Comparison of ENCODE assay signal across 12 cellular contexts in the genomic region with DNA sequence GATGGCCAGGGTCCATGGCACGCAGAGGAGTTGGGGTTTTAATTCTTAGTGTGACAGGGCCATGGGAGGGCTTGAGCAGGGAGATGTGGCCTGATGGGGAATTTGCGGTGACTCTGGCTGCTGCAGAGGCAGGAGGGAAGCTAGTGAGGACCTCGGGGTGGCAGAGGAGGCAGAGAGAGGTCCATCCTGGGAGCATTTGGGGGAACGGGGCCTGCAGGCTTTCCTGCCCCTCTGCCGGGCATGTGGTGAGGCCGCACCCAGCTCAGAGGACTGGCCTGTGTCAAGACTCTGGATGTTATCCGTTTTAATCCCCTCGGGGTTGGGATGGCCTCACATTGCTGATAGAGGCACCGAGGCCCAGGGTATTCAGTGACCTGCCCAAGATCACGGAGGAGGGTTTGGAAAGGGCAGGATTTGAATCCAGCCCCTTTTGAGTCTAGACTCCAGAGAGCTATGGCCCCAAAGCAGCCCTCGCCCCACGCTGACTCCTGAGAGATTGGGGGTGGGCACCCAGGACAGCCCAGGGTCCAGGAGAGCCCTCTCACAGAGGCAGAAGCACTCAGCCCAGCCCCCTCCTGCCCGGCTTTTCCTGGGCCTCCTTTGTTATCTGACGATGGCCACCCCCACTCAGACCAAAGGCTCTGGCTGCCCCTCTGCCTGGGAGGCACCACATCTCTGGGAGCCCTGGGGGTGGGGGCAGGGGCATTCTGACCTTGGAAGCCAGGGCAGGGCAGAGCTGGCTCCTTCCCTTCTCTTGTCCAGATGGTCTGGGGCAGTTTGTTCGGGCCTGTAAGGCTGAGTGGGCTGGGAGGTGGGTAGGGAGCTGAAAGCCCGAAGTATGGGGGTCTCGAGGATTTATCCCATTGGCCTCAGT. TPM values are rescaled to one million over a fixed set of nuclear protein-coding genes. Genes with fewer than 3 reads are reported as not detected.
DNase-seq lines count a peak whose midpoint lies in the region; ATAC-seq, FAIRE-seq and TF ChIP-seq lines count a peak whose summit lies in the region.
"Had no signal": no experiment of that assay in that cellular context is flagged by ENCODE, and none has a peak within 500 bp of the region (broad histone marks: within the 10 kb centered on the region; RNA-seq: fewer than 3 reads in every experiment).

No MANE protein-coding gene starts in this region.

- no peak for FAIRE-seq in RCC 7860 (lab: Jason Lieb, UNC)
- FAIRE-seq: pancreas had no signal

- H3K36me3 Mint-ChIP-seq in activated CD8-positive, alpha-beta T cell treated with anti-CD3 and anti-CD28 coated beads, Interleukin-2, amount 10 ng/mL, durations not matched to agents 7 days and 5 days (ENCODE audit: low read depth): peaks cover under 1% of the 10 kb centered on the region
- H3K36me3 Mint-ChIP-seq in activated CD8-positive, alpha-beta T cell treated with anti-CD3 and anti-CD28 coated beads for 36 hours (ENCODE audit: low read depth): no peaks in the 10 kb centered on the region
- H3K36me3 Mint-ChIP-seq in activated T-cell treated with anti-CD3 and anti-CD28 coated beads, Interleukin-2, amount 50 U/mL, for 4 hours (ENCODE audit: insufficient read depth): no peaks in the 10 kb centered on the region

- TF ChIP-seq POLR2A in tibial nerve (IDR thresholded peaks at IDR 0.05): no peak

- intact Hi-C loops in activated CD8-positive, alpha-beta T cell treated with anti-CD3 and anti-CD28 coated beads for 36 hours (cut with micrococcal nuclease): no loop called here

- H3K4me3 ChIP-seq in mesodermal cell (ENCODE audit: extremely low read depth, insufficient read depth, low read length, poor library complexity, severe bottlenecking) (no peak overlapping the region), tibial nerve (no peak overlapping the region)
- H3K4me3 ChIP-seq: colonic mucosa, pancreas had no signal

- peak overlapping the region; percentile 86 for H3K27ac Mint-ChIP-seq in activated CD8-positive, alpha-beta T cell treated with anti-CD3 and anti-CD28 coated beads, Interleukin-2, amount 10 ng/mL, durations not matched to agents 7 days and 5 days
- no peak overlapping the region for H3K27ac Mint-ChIP-seq in activated CD8-positive, alpha-beta T cell treated with anti-CD3 and anti-CD28 coated beads for 36 hours

- no peak for TF ChIP-seq EP300 in tibial nerve (IDR thresholded peaks at IDR 0.05)

- POLR2A ChIA-PET in activated CD8-positive, alpha-beta T cell treated with anti-CD3 and anti-CD28 coated beads, Interleukin-2, amount 10 ng/mL, durations not matched to agents 7 days and 5 days (lab: Charles Lee): interaction anchor here (0.6 to 0.7 kb wide), 2 partner anchors 49 to 79 kb away, joined by 3 read pairs; a partner anchor contains a TSS
- POLR2A ChIA-PET in activated CD8-positive, alpha-beta T cell treated with anti-CD3 and anti-CD28 coated beads for 36 hours (lab: Charles Lee): interaction anchor here (1.4 to 1.6 kb wide), 2 partner anchors 9 to 46 kb away, joined by 4 read pairs; no protein-coding TSS in a partner anchor

- no peaks in the 10 kb centered on the region for H3K27me3 ChIP-seq in tibial nerve
- H3K27me3 ChIP-seq: colonic mucosa, pancreas had no signal

- no peak overlapping the region for H3K4me3 Mint-ChIP-seq in activated CD8-positive, alpha-beta T cell treated with anti-CD3 and anti-CD28 coated beads, Interleukin-2, amount 10 ng/mL, durations not matched to agents 7 days and 5 days
- no peak overlapping the region for H3K4me3 Mint-ChIP-seq in activated CD8-positive, alpha-beta T cell treated with anti-CD3 and anti-CD28 coated beads for 36 hours
- H3K4me3 Mint-ChIP-seq in activated T-cell treated with anti-CD3 and anti-CD28 coated beads, Interleukin-2, amount 50 U/mL, for 4 hours: no peak overlapping the region

- H3K4me1 ChIP-seq in mesodermal cell (ENCODE audit: control insufficient read depth, insufficient read depth, low read length, poor library complexity, severe bottlenecking): peaks cover 72% of the 10 kb centered on the region
- peaks cover 0 to 100% (median 82%) of the 10 kb centered on the region in 4 donors for H3K4me1 ChIP-seq in tibial nerve

- DNase-seq in activated CD8-positive, alpha-beta T cell treated with anti-CD3 and anti-CD28 coated beads, Interleukin-2, amount 10 ng/mL, durations not matched to agents 7 days and 5 days: no peak
- DNase-seq in activated CD8-positive, alpha-beta T cell treated with anti-CD3 and anti-CD28 coated beads for 36 hours: no peak
- DNase-seq in tibial nerve (ENCODE audit: low spot score in 2 of 2) (no peak), RCC 7860 (ENCODE audit: low spot score) (no peak)
- DNase-seq in activated T-cell treated with anti-CD3 and anti-CD28 coated beads, Interleukin-2, amount 50 U/mL, for 4 hours: no peak
- DNase-seq in activated T-cell treated with anti-CD3 and anti-CD28 coated beads, Interleukin-2, amount 50 U/mL, for 48 hours: no peak
- DNase-seq: colonic mucosa, GDM1, hippocampal formation had no signal

- TF ChIP-seq CTCF in activated CD8-positive, alpha-beta T cell treated with anti-CD3 and anti-CD28 coated beads for 36 hours (IDR thresholded peaks at IDR 0.05): no peak
- TF ChIP-seq CTCF in tibial nerve (IDR thresholded peaks at IDR 0.05): no peak

- 61 to 64% methylated on average over 11 to 13 of the region's 17 CpGs for WGBS in mesodermal cell (ENCODE audit: insufficient coverage in 2 of 2), 2 experiments
- 43 to 46% methylated on average over 17 of the region's 17 CpGs for WGBS in tibial nerve, 2 donors

- H3K9me3 Mint-ChIP-seq in activated CD8-positive, alpha-beta T cell treated with anti-CD3 and anti-CD28 coated beads, Interleukin-2, amount 10 ng/mL, durations not matched to agents 7 days and 5 days (ENCODE audit: insufficient read depth): no peaks in the 10 kb centered on the region
- H3K9me3 Mint-ChIP-seq in activated CD8-positive, alpha-beta T cell treated with anti-CD3 and anti-CD28 coated beads for 36 hours: no peaks in the 10 kb centered on the region
- no peaks in the 10 kb centered on the region for H3K9me3 Mint-ChIP-seq in activated T-cell treated with anti-CD3 and anti-CD28 coated beads, Interleukin-2, amount 50 U/mL, for 4 hours

- H3K9me3 ChIP-seq in mesodermal cell (ENCODE audit: control insufficient read depth, low read length) (no peaks in the 10 kb centered on the region), tibial nerve (no peaks in the 10 kb centered on the region)
- H3K9me3 ChIP-seq: colonic mucosa, pancreas had no signal

- no peaks in the 10 kb centered on the region for H3K27me3 Mint-ChIP-seq in activated CD8-positive, alpha-beta T cell treated with anti-CD3 and anti-CD28 coated beads, Interleukin-2, amount 10 ng/mL, durations not matched to agents 7 days and 5 days (ENCODE audit: low read depth)
- H3K27me3 Mint-ChIP-seq in activated CD8-positive, alpha-beta T cell treated with anti-CD3 and anti-CD28 coated beads for 36 hours: no peaks in the 10 kb centered on the region
- H3K27me3 Mint-ChIP-seq in activated T-cell treated with anti-CD3 and anti-CD28 coated beads, Interleukin-2, amount 50 U/mL, for 4 hours (ENCODE audit: low read depth): peaks cover 4% of the 10 kb centered on the region

- no peak for ATAC-seq in activated CD8-positive, alpha-beta T cell treated with anti-CD3 and anti-CD28 coated beads, Interleukin-2, amount 10 ng/mL, durations not matched to agents 7 days and 5 days
- no peak for ATAC-seq in activated CD8-positive, alpha-beta T cell treated with anti-CD3 and anti-CD28 coated beads for 36 hours
- no peak for ATAC-seq in activated T-cell treated with anti-CD3 and anti-CD28 coated beads, Interleukin-2, amount 50 U/mL, for 4 hours

- H3K27ac ChIP-seq in angular gyrus (ENCODE audit: low read depth, low read length): peak overlapping the region; percentile 100
- peak overlapping the region; percentile 78 for H3K27ac ChIP-seq in mesodermal cell (ENCODE audit: low read depth, low read length, severe bottlenecking)
- peak overlapping the region; percentile 76 to 95 (median 88) for H3K27ac ChIP-seq in tibial nerve

- peaks cover 35% of the 10 kb centered on the region for H3K4me1 Mint-ChIP-seq in activated CD8-positive, alpha-beta T cell treated with anti-CD3 and anti-CD28 coated beads, Interleukin-2, amount 10 ng/mL, durations not matched to agents 7 days and 5 days (ENCODE audit: low read depth)
- peaks cover 13% of the 10 kb centered on the region for H3K4me1 Mint-ChIP-seq in activated CD8-positive, alpha-beta T cell treated with anti-CD3 and anti-CD28 coated beads for 36 hours (ENCODE audit: low read depth)
- peaks cover 19% of the 10 kb centered on the region for H3K4me1 Mint-ChIP-seq in activated T-cell treated with anti-CD3 and anti-CD28 coated beads, Interleukin-2, amount 50 U/mL, for 4 hours (ENCODE audit: low read depth)

- CTCF ChIA-PET in activated CD8-positive, alpha-beta T cell treated with anti-CD3 and anti-CD28 coated beads, Interleukin-2, amount 10 ng/mL, durations not matched to agents 7 days and 5 days (lab: Charles Lee): interaction anchor here (0.9 to 2.3 kb wide), 2 partner anchors 23 to 160 kb away, joined by 3 to 10 read pairs; no protein-coding TSS in a partner anchor
- CTCF ChIA-PET in activated CD8-positive, alpha-beta T cell treated with anti-CD3 and anti-CD28 coated beads for 36 hours (lab: Charles Lee): interaction anchor here (1.0 to 1.4 kb wide), 3 partner anchors 25 to 140 kb away, joined by 3 to 4 read pairs (median 4); no protein-coding TSS in a partner anchor

- H3K36me3 ChIP-seq in mesodermal cell (ENCODE audit: control insufficient read depth, insufficient read depth, low read length) (no peaks in the 10 kb centered on the region), tibial nerve (no peaks in the 10 kb centered on the region)
- H3K36me3 ChIP-seq: colonic mucosa, pancreas had no signal

RNA-seq across cellular contexts. Expression of a gene that starts 13.9 kb away (rescaled TPM):
- 10 to 100 TPM in 1 of 2 experiments, 1 to 10 TPM in 1; 9.1 to 10.0 TPM for total RNA-seq in activated CD8-positive, alpha-beta T cell treated with anti-CD3 and anti-CD28 coated beads, Interleukin-2, amount 10 ng/mL, durations not matched to agents 7 days and 5 days
- 1 to 10 TPM in 1 of 2 experiments, under 1 TPM in 1; 0.90 to 1.9 TPM for total RNA-seq in activated CD8-positive, alpha-beta T cell treated with anti-CD3 and anti-CD28 coated beads for 36 hours
- 15.7 TPM for polyA plus RNA-seq in mesodermal cell (2013, experiment 1 of 2)
- 14.9 TPM for polyA plus RNA-seq in mesodermal cell (2013, experiment 2 of 2)
- total RNA-seq in tibial nerve: 10 to 100 TPM; 26.2 to 32.7 (median 32.2) TPM
- under 1 TPM; 0.30 to 0.90 (median 0.40) TPM for total RNA-seq in activated T-cell treated with anti-CD3 and anti-CD28 coated beads, Interleukin-2, amount 50 U/mL, for 4 hours

RNA-seq across cellular contexts. Expression of a gene that starts 31.4 kb away (rescaled TPM):
- 10 to 100 TPM; 37.9 to 38.2 TPM for total RNA-seq in activated CD8-positive, alpha-beta T cell treated with anti-CD3 and anti-CD28 coated beads, Interleukin-2, amount 10 ng/mL, durations not matched to agents 7 days and 5 days
- total RNA-seq in activated CD8-positive, alpha-beta T cell treated with anti-CD3 and anti-CD28 coated beads for 36 hours: 10 to 100 TPM; 48.2 to 51.1 TPM
- polyA plus RNA-seq in mesodermal cell (2013, experiment 1 of 2): 25.4 TPM
- polyA plus RNA-seq in mesodermal cell (2013, experiment 2 of 2): 22.0 TPM
- total RNA-seq in tibial nerve: 10 to 100 TPM; 18.0 to 38.2 (median 26.9) TPM
- 10 to 100 TPM; 69.9 to 76.6 (median 70.7) TPM for total RNA-seq in activated T-cell treated with anti-CD3 and anti-CD28 coated beads, Interleukin-2, amount 50 U/mL, for 4 hours

RNA-seq across cellular contexts. Expression of a gene that starts 49.7 kb away (rescaled TPM):
- total RNA-seq in activated CD8-positive, alpha-beta T cell treated with anti-CD3 and anti-CD28 coated beads, Interleukin-2, amount 10 ng/mL, durations not matched to agents 7 days and 5 days: 100 to 1,000 TPM; 412 to 426 TPM
- 100 to 1,000 TPM; 518 to 536 TPM for total RNA-seq in activated CD8-positive, alpha-beta T cell treated with anti-CD3 and anti-CD28 coated beads for 36 hours
- polyA plus RNA-seq in mesodermal cell (2013, experiment 1 of 2): 441 TPM
- polyA plus RNA-seq in mesodermal cell (2013, experiment 2 of 2): 444 TPM
- 100 to 1,000 TPM; 347 to 405 (median 390) TPM for total RNA-seq in tibial nerve
- 100 to 1,000 TPM; 611 to 673 (median 650) TPM for total RNA-seq in activated T-cell treated with anti-CD3 and anti-CD28 coated beads, Interleukin-2, amount 50 U/mL, for 4 hours
